Comparison of ENCODE assay signal across 8 cellular contexts in the genomic region with DNA sequence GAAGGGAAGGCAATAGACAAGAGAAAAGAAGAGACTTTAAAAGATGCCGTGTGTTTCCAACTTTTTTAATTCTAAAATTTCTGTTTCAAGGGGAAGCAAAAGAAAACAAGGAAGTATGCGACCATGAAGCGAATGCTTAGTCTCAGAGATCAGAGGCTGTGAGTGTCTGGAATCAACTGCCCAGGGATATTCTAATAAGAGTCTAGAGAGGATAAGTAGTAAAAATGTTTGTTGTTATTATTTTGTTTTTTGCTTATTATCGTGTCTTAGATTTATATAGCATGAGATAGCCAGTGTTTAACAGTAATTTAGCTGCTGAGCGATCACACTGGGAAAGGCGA. TPM values are rescaled to one million over a fixed set of nuclear protein-coding genes. Genes with fewer than 3 reads are reported as not detected.
DNase-seq lines count a peak whose midpoint lies in the region; ATAC-seq and TF ChIP-seq lines count a peak whose summit lies in the region.

No MANE protein-coding gene starts in this region.

- no peak for TF ChIP-seq CTCF in choroid plexus epithelial cell (conservative IDR thresholded peaks at IDR 0.05; ENCODE audit: low read depth, low read length)

- peaks cover 59% of the 10 kb centered on the region for H3K79me2 ChIP-seq in ACC112 (ENCODE audit: control insufficient read depth, insufficient read depth, low read length, unreplicated experiment)

- H3K27me3 ChIP-seq in ACC112 (ENCODE audit: insufficient read depth, low read length): no peaks in the 10 kb centered on the region
- no peaks in the 10 kb centered on the region for H3K27me3 ChIP-seq in HUES64 (ENCODE audit: insufficient read depth, low read length)
- no peaks in the 10 kb centered on the region for H3K27me3 ChIP-seq in mucosa of rectum (ENCODE audit: control insufficient read depth in 2 of 2, insufficient read depth in 2 of 2, low read length in 2 of 2)

- ATAC-seq in HG02588 (IDR thresholded peaks at IDR 0.05; ENCODE audit: unreplicated experiment): no peak

- no peak for DNase-seq in choroid plexus epithelial cell (ENCODE audit: low read depth)
- DNase-seq in hippocampal formation (lab: John Stamatoyannopoulos, UW): no peak
- no peak for DNase-seq in GM19238 (ENCODE audit: insufficient read length, low spot score)
- DNase-seq in mesenteric fat pad (ENCODE audit: low spot score): no peak

- 33% methylated on average over 6 of the region's 6 CpGs for WGBS in HUES64

- H2AFZ ChIP-seq in ACC112 (ENCODE audit: low read length, unreplicated experiment): peak overlapping the region; percentile 35

- H3K9ac ChIP-seq in HUES64 (ENCODE audit: low read depth, low read length): peak overlapping the region; percentile 81
- H3K9ac ChIP-seq in mucosa of rectum (ENCODE audit: low read depth in 1 of 2, low read length in 2 of 2): peak overlapping the region; percentile 74 to 94

- peak overlapping the region; percentile 88 for H3K4me3 ChIP-seq in ACC112 (ENCODE audit: low read depth, low read length)
- H3K4me3 ChIP-seq in HUES64 (ENCODE audit: low read length): peak overlapping the region; percentile 75
- H3K4me3 ChIP-seq in choroid plexus epithelial cell (ENCODE audit: low read depth, low read length): peak overlapping the region; percentile 82
- peak overlapping the region; percentile 85 to 100 for H3K4me3 ChIP-seq in mucosa of rectum (ENCODE audit: low read length in 2 of 2)

- peak overlapping the region; percentile 60 for H3K27ac ChIP-seq in ACC112 (ENCODE audit: low read depth, low read length)
- H3K27ac ChIP-seq in HUES64 (ENCODE audit: low read depth, low read length): no peak overlapping the region
- peak overlapping the region; percentile 18 to 77 for H3K27ac ChIP-seq in mucosa of rectum (ENCODE audit: low read depth in 2 of 2, low read length in 2 of 2)

- peaks cover 12% of the 10 kb centered on the region for H3K36me3 ChIP-seq in ACC112 (ENCODE audit: insufficient read depth, low read length)
- H3K36me3 ChIP-seq in HUES64 (ENCODE audit: insufficient read depth, low read length): peaks cover 41% of the 10 kb centered on the region
- peaks cover 21 to 22% of the 10 kb centered on the region in 2 donors for H3K36me3 ChIP-seq in mucosa of rectum (ENCODE audit: control insufficient read depth in 2 of 2, insufficient read depth in 2 of 2, low read length in 2 of 2)

- H3K9me3 ChIP-seq in HUES64 (ENCODE audit: insufficient read depth, low read depth, low read length): no peaks in the 10 kb centered on the region
- no peaks in the 10 kb centered on the region for H3K9me3 ChIP-seq in mucosa of rectum (ENCODE audit: control insufficient read depth in 2 of 2, low read length in 2 of 2)

- H3K4me1 ChIP-seq in ACC112 (ENCODE audit: control insufficient read depth, insufficient read depth, low read length, unreplicated experiment) (peaks cover 9% of the 10 kb centered on the region), HUES64 (ENCODE audit: insufficient read depth, low read length) (no peaks in the 10 kb centered on the region), mucosa of rectum (ENCODE audit: control insufficient read depth in 2 of 2, insufficient read depth in 2 of 2, low read length in 2 of 2) (peaks cover 2 to 11% of the 10 kb centered on the region in 2 donors)

RNA-seq across cellular contexts. Expression of a gene that starts 0.4 kb away (rescaled TPM):
- polyA plus RNA-seq in HUES64 (2013, experiment 1 of 2): 58.3 TPM
- 64.6 TPM for polyA plus RNA-seq in HUES64 (2013, experiment 2 of 2)
- total RNA-seq in mesenteric fat pad: 37.6 TPM

RNA-seq across cellular contexts. Expression of a gene that starts 0.5 kb away (rescaled TPM):
- 19.5 TPM for polyA plus RNA-seq in HUES64 (2013, experiment 1 of 2)
- polyA plus RNA-seq in HUES64 (2013, experiment 2 of 2): 23.6 TPM
- total RNA-seq in mesenteric fat pad: 31.9 TPM

RNA-seq across cellular contexts. Expression of a gene that starts 49.8 kb away (rescaled TPM):
- 39.1 TPM for polyA plus RNA-seq in HUES64 (2013, experiment 1 of 2)
- polyA plus RNA-seq in HUES64 (2013, experiment 2 of 2): 44.1 TPM
- total RNA-seq in mesenteric fat pad: 51.4 TPM
